ENCODE assay signal across 1 cellular context in the genomic region with DNA sequence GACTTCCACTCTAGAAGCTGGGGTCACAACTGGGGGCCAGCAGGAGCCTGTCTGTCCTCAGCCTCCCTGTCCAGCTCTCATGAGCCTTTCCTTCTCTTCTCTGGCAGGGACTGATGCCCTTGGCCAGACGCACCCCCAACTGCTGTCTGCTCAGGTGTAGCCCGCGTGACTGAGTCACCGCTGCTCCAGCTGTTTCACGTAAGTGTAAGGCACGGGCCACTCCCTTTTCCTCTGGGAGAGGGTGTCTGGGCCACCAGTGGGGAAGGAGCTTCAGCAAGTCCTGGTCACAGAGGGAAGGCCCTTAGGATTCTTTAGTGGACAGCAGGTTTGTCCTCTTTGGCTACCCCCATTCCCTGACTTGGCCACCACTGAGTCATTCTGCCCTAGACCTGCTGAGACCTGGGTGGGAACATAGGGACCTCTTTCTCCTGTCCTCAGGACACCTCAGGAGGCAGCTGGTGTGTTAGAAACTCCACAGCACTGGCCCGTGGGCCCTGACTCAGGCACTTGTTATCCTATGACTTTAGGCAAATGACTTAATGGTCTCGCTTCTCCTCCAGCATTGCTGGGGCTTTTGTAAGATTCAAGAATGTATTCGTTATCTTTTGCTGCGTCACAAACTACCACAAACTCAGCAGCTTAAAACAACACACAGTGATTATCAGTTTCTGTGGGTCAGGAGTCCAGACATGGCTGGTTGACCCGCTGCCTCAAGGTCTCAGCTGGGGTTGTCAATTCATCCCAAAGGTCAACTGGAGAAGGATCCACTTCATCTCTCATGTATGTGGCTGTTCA.
TF ChIP-seq lines count a peak whose summit lies in the region.

No MANE protein-coding gene starts in this region.

TF ChIP-seq in K562, 482 proteins besides CTCF, POLR2A, EP300 and RAD21 (continued from another document):
- TF ChIP-seq JUN (IDR thresholded peaks at IDR 0.05; ENCODE audit: borderline replicate concordance, low read depth, low read length) (no peak), JUN (CRISPR knock-in tag; IDR thresholded peaks at IDR 0.05; ENCODE audit: borderline replicate concordance) (no peak), U2AF2 (optimal IDR thresholded peaks at IDR 0.05; ENCODE audit: low read depth, low read length) (no peak), TEAD4 (IDR thresholded peaks at IDR 0.05; ENCODE audit: low read length) (peak; percentile 46; the same call in 1 of the 2 replicates), TEAD4 (CRISPR knock-in tag; IDR thresholded peaks at IDR 0.05; ENCODE audit: borderline replicate concordance) (no peak), BHLHE40 (IDR thresholded peaks at IDR 0.05; ENCODE audit: low read length) (0 out of 2 replicates have a peak, but pooled peaks have one; percentile 27), STAT5B (CRISPR knock-in tag; IDR thresholded peaks at IDR 0.05) (no peak), TCF7 (IDR thresholded peaks at IDR 0.05; ENCODE audit: borderline replicate concordance) (no peak), ZBTB12 (CRISPR knock-in tag; IDR thresholded peaks at IDR 0.05) (peak; percentile 61), HDAC1 (IDR thresholded peaks at IDR 0.05) (peak in 1 of 2 experiments; percentile 30; a peak in 1 of 4 replicates), DDX20 (tag; IDR thresholded peaks at IDR 0.05; ENCODE audit: low read depth) (no peak), HNRNPLL (IDR thresholded peaks at IDR 0.05; ENCODE audit: low read depth, low read length, poor library complexity, severe bottlenecking) (no peak), PHF8 (IDR thresholded peaks at IDR 0.05; ENCODE audit: borderline replicate concordance, low read length) (no peak), SOX6 (IDR thresholded peaks at IDR 0.05) (0 out of 2 replicates have a peak, but pooled peaks have one; percentile 13), CREM (IDR thresholded peaks at IDR 0.05; ENCODE audit: low read depth) (peak; percentile 75), XRCC4 (IDR thresholded peaks at IDR 0.05; ENCODE audit: extremely low read depth, insufficient read depth, insufficient read length) (no peak), DPF2 (IDR thresholded peaks at IDR 0.05) (no peak), FOXJ3 (CRISPR knock-in tag; IDR thresholded peaks at IDR 0.05) (no peak), TCF3 (CRISPR knock-in tag; IDR thresholded peaks at IDR 0.05) (peak; percentile 23; the same call in 1 of the 2 replicates)
- TF ChIP-seq, protein P1, sequence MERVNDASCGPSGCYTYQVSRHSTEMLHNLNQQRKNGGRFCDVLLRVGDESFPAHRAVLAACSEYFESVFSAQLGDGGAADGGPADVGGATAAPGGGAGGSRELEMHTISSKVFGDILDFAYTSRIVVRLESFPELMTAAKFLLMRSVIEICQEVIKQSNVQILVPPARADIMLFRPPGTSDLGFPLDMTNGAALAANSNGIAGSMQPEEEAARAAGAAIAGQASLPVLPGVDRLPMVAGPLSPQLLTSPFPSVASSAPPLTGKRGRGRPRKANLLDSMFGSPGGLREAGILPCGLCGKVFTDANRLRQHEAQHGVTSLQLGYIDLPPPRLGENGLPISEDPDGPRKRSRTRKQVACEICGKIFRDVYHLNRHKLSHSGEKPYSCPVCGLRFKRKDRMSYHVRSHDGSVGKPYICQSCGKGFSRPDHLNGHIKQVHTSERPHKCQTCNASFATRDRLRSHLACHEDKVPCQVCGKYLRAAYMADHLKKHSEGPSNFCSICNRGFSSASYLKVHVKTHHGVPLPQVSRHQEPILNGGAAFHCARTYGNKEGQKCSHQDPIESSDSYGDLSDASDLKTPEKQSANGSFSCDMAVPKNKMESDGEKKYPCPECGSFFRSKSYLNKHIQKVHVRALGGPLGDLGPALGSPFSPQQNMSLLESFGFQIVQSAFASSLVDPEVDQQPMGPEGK (CRISPR knock-in tag; IDR thresholded peaks at IDR 0.05; ENCODE audit: borderline replicate concordance) = no peak
- TF ChIP-seq, protein P2, sequence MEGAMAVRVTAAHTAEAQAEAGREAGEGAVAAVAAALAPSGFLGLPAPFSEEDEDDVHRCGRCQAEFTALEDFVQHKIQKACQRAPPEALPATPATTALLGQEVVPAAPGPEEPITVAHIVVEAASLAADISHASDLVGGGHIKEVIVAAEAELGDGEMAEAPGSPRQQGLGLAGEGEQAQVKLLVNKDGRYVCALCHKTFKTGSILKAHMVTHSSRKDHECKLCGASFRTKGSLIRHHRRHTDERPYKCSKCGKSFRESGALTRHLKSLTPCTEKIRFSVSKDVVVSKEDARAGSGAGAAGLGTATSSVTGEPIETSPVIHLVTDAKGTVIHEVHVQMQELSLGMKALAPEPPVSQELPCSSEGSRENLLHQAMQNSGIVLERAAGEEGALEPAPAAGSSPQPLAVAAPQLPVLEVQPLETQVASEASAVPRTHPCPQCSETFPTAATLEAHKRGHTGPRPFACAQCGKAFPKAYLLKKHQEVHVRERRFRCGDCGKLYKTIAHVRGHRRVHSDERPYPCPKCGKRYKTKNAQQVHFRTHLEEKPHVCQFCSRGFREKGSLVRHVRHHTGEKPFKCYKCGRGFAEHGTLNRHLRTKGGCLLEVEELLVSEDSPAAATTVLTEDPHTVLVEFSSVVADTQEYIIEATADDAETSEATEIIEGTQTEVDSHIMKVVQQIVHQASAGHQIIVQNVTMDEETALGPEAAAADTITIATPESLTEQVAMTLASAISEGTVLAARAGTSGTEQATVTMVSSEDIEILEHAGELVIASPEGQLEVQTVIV (CRISPR knock-in tag; IDR thresholded peaks at IDR 0.05; ENCODE audit: borderline replicate concordance) = no peak
